In the genomic region with DNA sequence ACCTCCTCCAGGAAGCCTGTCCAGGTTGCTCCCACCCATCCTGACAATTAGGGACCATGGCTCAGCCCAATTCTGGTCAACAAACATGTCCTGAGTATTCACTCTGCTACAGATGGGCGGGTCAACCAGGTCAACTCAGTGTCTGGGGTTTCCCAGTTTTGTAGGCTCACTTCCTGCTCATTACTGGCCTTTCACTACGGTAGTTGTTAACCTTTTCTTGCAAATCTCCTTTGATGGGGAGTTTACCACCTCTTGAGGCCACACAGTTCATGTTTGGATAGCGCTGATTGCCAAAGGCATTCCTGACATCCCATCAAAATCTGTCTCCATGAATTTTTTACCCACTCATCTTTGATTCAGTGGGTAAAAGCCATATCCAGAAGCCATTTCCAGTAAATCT, we compare ENCODE assay signal across 1 cellular context.
TF ChIP-seq lines count a peak whose summit lies in the region.

No MANE protein-coding gene starts in this region.

TF ChIP-seq in HepG2, 621 proteins besides CTCF, POLR2A, EP300 and RAD21:
- TF ChIP-seq ZNF562 (CRISPR knock-in tag; IDR thresholded peaks at IDR 0.05; ENCODE audit: borderline replicate concordance), result no peak
- TF ChIP-seq GFI1 (CRISPR knock-in tag; IDR thresholded peaks at IDR 0.05; ENCODE audit: borderline replicate concordance), result peak; percentile 74; the same call in 1 of the 2 replicates
- TF ChIP-seq BCL6 (CRISPR knock-in tag; IDR thresholded peaks at IDR 0.05), result no peak
